Comparison of ENCODE assay signal across 28 cellular contexts in the genomic region with DNA sequence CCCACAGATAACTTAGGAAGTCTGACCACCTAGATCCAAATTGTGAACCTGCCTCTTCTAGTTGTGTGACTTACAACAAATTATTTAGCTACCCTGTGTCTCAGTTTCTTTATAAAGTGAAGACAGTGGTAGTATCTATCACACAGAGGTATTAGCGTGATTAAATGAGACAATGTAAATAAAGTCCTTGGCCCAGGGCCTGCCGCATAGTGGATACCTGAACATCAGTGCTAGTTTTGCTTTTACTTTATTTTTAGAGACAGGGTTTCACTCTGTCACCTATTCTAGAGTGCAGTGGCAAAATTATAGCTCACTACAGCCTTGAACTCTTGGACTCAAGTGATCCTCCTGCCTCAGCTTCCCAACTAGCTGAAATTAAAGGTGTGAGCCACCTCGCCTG.
"Had no signal": no experiment of that assay in that cellular context is flagged by ENCODE, and none has a peak within 500 bp of the region (broad histone marks: within the 10 kb centered on the region; RNA-seq: fewer than 3 reads in every experiment).

No MANE protein-coding gene starts in this region.

- H3K9ac ChIP-seq: neural progenitor cell had no signal

- DNase-seq: activated CD4-positive, alpha-beta T cell treated with anti-CD3 and anti-CD28 coated beads for 4 hours; activated CD4-positive, alpha-beta T cell treated with anti-CD3 and anti-CD28 coated beads, Interleukin-2, amount 50 U/mL, for 48 hours; activated CD8-positive, alpha-beta memory T cell treated with anti-CD3 and anti-CD28 coated beads, Interleukin-2, amount 50 U/mL, for 48 hours; activated naive CD4-positive, alpha-beta T cell treated with Interleukin-2 at 50 U/mL for 16 hours; activated naive CD8-positive, alpha-beta T cell treated with anti-CD3 and anti-CD28 coated beads for 36 hours; activated T-cell treated with anti-CD3 and anti-CD28 coated beads, Interleukin-2, amount 50 U/mL, for 4 hours; effector memory CD8-positive, alpha-beta T cell; foreskin melanocyte; glutamatergic neuron; immature natural killer cell; left lung; naive thymus-derived CD8-positive, alpha-beta T cell; retina; spleen; stimulated activated CD4-positive, alpha-beta T cell treated with anti-CD3 and anti-CD28 coated beads, Interleukin-4, amount 100 ng/mL, for 1 hour; stimulated activated naive CD4-positive, alpha-beta T cell had no signal

- H3K9me3 Mint-ChIP-seq: type B pancreatic cell had no signal

- H3K36me3 Mint-ChIP-seq: activated naive CD8-positive, alpha-beta T cell treated with anti-CD3 and anti-CD28 coated beads for 36 hours; immature natural killer cell; naive thymus-derived CD8-positive, alpha-beta T cell had no signal

- H3K4me3 Mint-ChIP-seq: activated naive CD8-positive, alpha-beta T cell treated with anti-CD3 and anti-CD28 coated beads for 36 hours; activated T-cell treated with anti-CD3 and anti-CD28 coated beads, Interleukin-2, amount 50 U/mL, for 4 hours; central memory CD8-positive, alpha-beta T cell; effector memory CD8-positive, alpha-beta T cell; immature natural killer cell; mesothelial cell of epicardium; naive thymus-derived CD8-positive, alpha-beta T cell; neural progenitor cell; type B pancreatic cell; WTC11 had no signal

- H3K9me3 ChIP-seq: breast epithelium, thoracic aorta had no signal

- H3K4me3 ChIP-seq: breast epithelium, hepatocyte, left lung, neural progenitor cell, spleen, thoracic aorta had no signal

- H3K36me3 ChIP-seq: breast epithelium, left lung, neural progenitor cell, thoracic aorta had no signal

- H3K27me3 ChIP-seq: breast epithelium, hepatocyte, left lung, neural progenitor cell, spleen had no signal

- ATAC-seq: activated T-cell treated with anti-CD3 and anti-CD28 coated beads, Interleukin-2, amount 50 U/mL, for 4 hours; effector memory CD8-positive, alpha-beta T cell; esophagus mucosa; left lung; naive thymus-derived CD8-positive, alpha-beta T cell; WTC11 had no signal

- H2AFZ ChIP-seq: hepatocyte, neural progenitor cell had no signal

- H3K27me3 Mint-ChIP-seq: activated naive CD8-positive, alpha-beta T cell treated with anti-CD3 and anti-CD28 coated beads for 36 hours; central memory CD8-positive, alpha-beta T cell; effector memory CD8-positive, alpha-beta T cell; naive thymus-derived CD8-positive, alpha-beta T cell; progenitor cell of endocrine pancreas; type B pancreatic cell had no signal

- H3K4me1 ChIP-seq: breast epithelium, left lung, spleen had no signal

- H3K4me2 ChIP-seq: hepatocyte, neural progenitor cell had no signal

- H3K27ac ChIP-seq: breast epithelium, hepatocyte, left lung, neural progenitor cell, thoracic aorta had no signal

- H3K27ac Mint-ChIP-seq: activated naive CD8-positive, alpha-beta T cell treated with anti-CD3 and anti-CD28 coated beads for 36 hours; effector memory CD8-positive, alpha-beta T cell; immature natural killer cell; mesothelial cell of epicardium; neural progenitor cell; progenitor cell of endocrine pancreas; WTC11 had no signal

- H3K4me1 Mint-ChIP-seq: activated naive CD8-positive, alpha-beta T cell treated with anti-CD3 and anti-CD28 coated beads for 36 hours; central memory CD8-positive, alpha-beta T cell; immature natural killer cell; WTC11 had no signal

- FAIRE-seq: colon, endothelial cell of umbilical vein had no signal
